ENCODE assay signal across 2 cellular contexts in the genomic region with DNA sequence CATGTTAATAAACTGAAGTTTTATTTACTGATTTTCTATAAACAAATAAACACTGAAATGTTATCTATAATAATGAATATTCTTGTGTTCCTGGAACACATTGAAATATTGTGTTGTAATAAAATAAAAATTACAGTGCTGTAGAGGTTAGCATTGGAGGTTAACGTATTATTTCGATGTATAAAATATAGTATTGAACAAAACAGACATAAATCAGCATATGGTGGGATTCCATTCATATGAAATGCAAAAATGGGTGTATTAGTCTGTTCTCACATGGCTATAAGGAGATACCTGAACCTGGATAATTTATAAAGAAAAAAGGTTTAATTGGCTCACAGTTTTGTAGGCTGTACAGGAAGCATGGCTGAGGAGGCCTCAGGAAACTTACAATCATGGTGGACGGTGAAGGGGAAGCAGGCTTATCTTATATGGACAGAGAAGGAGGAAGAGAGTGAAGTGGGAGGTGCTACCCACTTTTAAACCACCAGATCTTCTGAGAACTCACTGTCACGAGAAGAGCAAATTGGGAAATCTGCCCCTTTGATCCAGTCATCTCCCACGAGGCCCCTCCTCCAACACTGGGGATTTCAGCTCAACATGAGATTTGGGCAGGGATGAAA.
A peak's percentile ranks its signal among the peaks of the same experiment; 100 is the strongest.
TF ChIP-seq lines count a peak whose summit lies in the region.

No MANE protein-coding gene starts in this region.

TF ChIP-seq in liver, 16 proteins besides CTCF, POLR2A, EP300 and RAD21 (continued from another document):
- peak; percentile 25 for TF ChIP-seq ATF3 (IDR thresholded peaks at IDR 0.05)
- TF ChIP-seq JUND (IDR thresholded peaks at IDR 0.05), result no peak
- TF ChIP-seq SP1 (IDR thresholded peaks at IDR 0.05), result peak; percentile 63
- TF ChIP-seq TAF1 (conservative IDR thresholded peaks at IDR 0.05), result no peak
TF ChIP-seq in liver: peak in this region for 4.

TF ChIP-seq in HepG2, 621 proteins besides CTCF, POLR2A, EP300 and RAD21:
- TF ChIP-seq, protein P1, sequence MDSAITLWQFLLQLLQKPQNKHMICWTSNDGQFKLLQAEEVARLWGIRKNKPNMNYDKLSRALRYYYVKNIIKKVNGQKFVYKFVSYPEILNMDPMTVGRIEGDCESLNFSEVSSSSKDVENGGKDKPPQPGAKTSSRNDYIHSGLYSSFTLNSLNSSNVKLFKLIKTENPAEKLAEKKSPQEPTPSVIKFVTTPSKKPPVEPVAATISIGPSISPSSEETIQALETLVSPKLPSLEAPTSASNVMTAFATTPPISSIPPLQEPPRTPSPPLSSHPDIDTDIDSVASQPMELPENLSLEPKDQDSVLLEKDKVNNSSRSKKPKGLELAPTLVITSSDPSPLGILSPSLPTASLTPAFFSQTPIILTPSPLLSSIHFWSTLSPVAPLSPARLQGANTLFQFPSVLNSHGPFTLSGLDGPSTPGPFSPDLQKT (CRISPR knock-in tag; IDR thresholded peaks at IDR 0.05; ENCODE audit: borderline replicate concordance), result no peak
- TF ChIP-seq, protein P2, sequence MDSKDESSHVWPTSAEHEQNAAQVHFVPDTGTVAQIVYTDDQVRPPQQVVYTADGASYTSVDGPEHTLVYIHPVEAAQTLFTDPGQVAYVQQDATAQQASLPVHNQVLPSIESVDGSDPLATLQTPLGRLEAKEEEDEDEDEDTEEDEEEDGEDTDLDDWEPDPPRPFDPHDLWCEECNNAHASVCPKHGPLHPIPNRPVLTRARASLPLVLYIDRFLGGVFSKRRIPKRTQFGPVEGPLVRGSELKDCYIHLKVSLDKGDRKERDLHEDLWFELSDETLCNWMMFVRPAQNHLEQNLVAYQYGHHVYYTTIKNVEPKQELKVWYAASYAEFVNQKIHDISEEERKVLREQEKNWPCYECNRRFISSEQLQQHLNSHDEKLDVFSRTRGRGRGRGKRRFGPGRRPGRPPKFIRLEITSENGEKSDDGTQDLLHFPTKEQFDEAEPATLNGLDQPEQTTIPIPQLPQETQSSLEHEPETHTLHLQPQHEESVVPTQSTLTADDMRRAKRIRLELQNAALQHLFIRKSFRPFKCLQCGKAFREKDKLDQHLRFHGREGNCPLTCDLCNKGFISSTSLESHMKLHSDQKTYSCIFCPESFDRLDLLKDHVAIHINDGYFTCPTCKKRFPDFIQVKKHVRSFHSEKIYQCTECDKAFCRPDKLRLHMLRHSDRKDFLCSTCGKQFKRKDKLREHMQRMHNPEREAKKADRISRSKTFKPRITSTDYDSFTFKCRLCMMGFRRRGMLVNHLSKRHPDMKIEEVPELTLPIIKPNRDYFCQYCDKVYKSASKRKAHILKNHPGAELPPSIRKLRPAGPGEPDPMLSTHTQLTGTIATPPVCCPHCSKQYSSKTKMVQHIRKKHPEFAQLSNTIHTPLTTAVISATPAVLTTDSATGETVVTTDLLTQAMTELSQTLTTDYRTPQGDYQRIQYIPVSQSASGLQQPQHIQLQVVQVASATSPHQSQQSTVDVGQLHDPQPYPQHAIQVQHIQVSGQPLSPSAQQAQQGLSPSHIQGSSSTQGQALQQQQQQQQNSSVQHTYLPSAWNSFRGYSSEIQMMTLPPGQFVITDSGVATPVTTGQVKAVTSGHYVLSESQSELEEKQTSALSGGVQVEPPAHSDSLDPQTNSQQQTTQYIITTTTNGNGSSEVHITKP (CRISPR knock-in tag; IDR thresholded peaks at IDR 0.05; ENCODE audit: low read depth), result no peak
- TF ChIP-seq POGK (CRISPR knock-in tag; conservative IDR thresholded peaks at IDR 0.05) (no peak), JUN (CRISPR knock-in tag; IDR thresholded peaks at IDR 0.05) (no peak), RORA (CRISPR knock-in tag; IDR thresholded peaks at IDR 0.05) (no peak), PAX8 (CRISPR knock-in tag; IDR thresholded peaks at IDR 0.05; ENCODE audit: borderline replicate concordance) (no peak), IKZF4 (CRISPR knock-in tag; IDR thresholded peaks at IDR 0.05; ENCODE audit: borderline replicate concordance, low read depth, not compliant biosample characterization) (no peak), PHF5A (CRISPR knock-in tag; IDR thresholded peaks at IDR 0.05; ENCODE audit: low read depth, unreplicated experiment) (no peak), SP140L (CRISPR knock-in tag; IDR thresholded peaks at IDR 0.05; ENCODE audit: borderline replicate concordance) (no peak), THAP11 (CRISPR knock-in tag; IDR thresholded peaks at IDR 0.05) (no peak), FOSL1 (CRISPR knock-in tag; IDR thresholded peaks at IDR 0.05; ENCODE audit: borderline replicate concordance) (no peak)
- TF ChIP-seq, protein P3, sequence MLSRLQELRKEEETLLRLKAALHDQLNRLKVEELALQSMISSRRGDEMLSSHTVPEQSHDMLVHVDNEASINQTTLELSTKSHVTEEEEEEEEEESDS (CRISPR knock-in tag; IDR thresholded peaks at IDR 0.05; ENCODE audit: borderline replicate concordance), result no peak
